1 cellular context compared by ENCODE assay signal in genomic region chr6:548091-548490, GRCh38.
TF ChIP-seq lines count a peak whose summit lies in the region.

No MANE protein-coding gene starts in this region.

TF ChIP-seq in HepG2, 621 proteins besides CTCF, POLR2A, EP300 and RAD21:
- TF ChIP-seq JARID2 (CRISPR knock-in tag; IDR thresholded peaks at IDR 0.05; ENCODE audit: insufficient replicate concordance) (no peak), SMARCC2 (IDR thresholded peaks at IDR 0.05) (no peak), RCOR2 (CRISPR knock-in tag; IDR thresholded peaks at IDR 0.05) (no peak), KLF16 (CRISPR knock-in tag; IDR thresholded peaks at IDR 0.05) (no peak)
- TF ChIP-seq, protein P1, sequence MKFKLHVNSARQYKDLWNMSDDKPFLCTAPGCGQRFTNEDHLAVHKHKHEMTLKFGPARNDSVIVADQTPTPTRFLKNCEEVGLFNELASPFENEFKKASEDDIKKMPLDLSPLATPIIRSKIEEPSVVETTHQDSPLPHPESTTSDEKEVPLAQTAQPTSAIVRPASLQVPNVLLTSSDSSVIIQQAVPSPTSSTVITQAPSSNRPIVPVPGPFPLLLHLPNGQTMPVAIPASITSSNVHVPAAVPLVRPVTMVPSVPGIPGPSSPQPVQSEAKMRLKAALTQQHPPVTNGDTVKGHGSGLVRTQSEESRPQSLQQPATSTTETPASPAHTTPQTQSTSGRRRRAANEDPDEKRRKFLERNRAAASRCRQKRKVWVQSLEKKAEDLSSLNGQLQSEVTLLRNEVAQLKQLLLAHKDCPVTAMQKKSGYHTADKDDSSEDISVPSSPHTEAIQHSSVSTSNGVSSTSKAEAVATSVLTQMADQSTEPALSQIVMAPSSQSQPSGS (CRISPR knock-in tag; IDR thresholded peaks at IDR 0.05), result no peak
- TF ChIP-seq, protein P2, sequence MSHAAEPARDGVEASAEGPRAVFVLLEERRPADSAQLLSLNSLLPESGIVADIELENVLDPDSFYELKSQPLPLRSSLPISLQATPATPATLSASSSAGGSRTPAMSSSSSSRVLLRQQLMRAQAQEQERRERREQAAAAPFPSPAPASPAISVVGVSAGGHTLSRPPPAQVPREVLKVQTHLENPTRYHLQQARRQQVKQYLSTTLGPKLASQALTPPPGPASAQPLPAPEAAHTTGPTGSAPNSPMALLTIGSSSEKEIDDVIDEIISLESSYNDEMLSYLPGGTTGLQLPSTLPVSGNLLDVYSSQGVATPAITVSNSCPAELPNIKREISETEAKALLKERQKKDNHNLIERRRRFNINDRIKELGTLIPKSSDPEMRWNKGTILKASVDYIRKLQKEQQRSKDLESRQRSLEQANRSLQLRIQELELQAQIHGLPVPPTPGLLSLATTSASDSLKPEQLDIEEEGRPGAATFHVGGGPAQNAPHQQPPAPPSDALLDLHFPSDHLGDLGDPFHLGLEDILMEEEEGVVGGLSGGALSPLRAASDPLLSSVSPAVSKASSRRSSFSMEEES (CRISPR knock-in tag; IDR thresholded peaks at IDR 0.05), result no peak
